9 cellular contexts compared by ENCODE assay signal in the genomic region with DNA sequence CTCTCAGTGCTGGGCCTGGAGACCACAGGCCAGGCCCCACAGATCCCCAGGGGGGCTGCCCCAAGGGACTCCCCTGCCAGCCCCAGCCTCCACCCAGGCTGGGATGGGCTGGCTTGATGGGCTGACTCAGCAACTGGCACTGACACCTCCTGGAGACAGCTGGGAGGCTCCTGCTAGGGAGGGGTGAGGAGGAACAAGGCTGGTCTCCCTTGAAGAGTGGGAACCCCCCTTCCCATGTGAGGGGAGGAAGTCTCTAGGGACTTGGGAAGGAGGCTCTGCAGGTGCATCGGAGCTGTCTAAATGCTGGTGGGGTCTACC. TPM values are rescaled to one million over a fixed set of nuclear protein-coding genes. Genes with fewer than 3 reads are reported as not detected.
DNase-seq lines count a peak whose midpoint lies in the region; ATAC-seq and TF ChIP-seq lines count a peak whose summit lies in the region.
"Had no signal": no experiment of that assay in that cellular context is flagged by ENCODE, and none has a peak within 500 bp of the region (broad histone marks: within the 10 kb centered on the region; RNA-seq: fewer than 3 reads in every experiment).

No MANE protein-coding gene starts in this region.

- no peaks in the 10 kb centered on the region for H3K27me3 ChIP-seq in CD4-positive, alpha-beta memory T cell (ENCODE audit: insufficient read depth, low read length)
- H3K27me3 ChIP-seq in HUES48 (ENCODE audit: control insufficient read depth, insufficient read depth, low read length) = no peaks in the 10 kb centered on the region
- no peaks in the 10 kb centered on the region for H3K27me3 ChIP-seq in mucosa of stomach (ENCODE audit: control insufficient read depth, insufficient read depth, low read length)
- H3K27me3 ChIP-seq: cardiac muscle cell had no signal

- H3K27ac ChIP-seq in CD4-positive, alpha-beta memory T cell (ENCODE audit: low read depth, low read length) = peak overlapping the region; percentile 65
- peak overlapping the region; percentile 91 for H3K27ac ChIP-seq in HUES48 (ENCODE audit: low read depth, low read length)
- peak overlapping the region; percentile 29 for H3K27ac ChIP-seq in adipose tissue (ENCODE audit: low read depth, low read length)
- H3K27ac ChIP-seq: cardiac muscle cell had no signal

- no peak for TF ChIP-seq CTCF in endothelial cell (IDR thresholded peaks at IDR 0.05; ENCODE audit: unreplicated experiment)

- ATAC-seq in HG02763 (IDR thresholded peaks at IDR 0.05; ENCODE audit: unreplicated experiment) = no peak

- H3K9ac ChIP-seq in HUES48 (ENCODE audit: low read depth, low read length) = no peak overlapping the region
- H3K9ac ChIP-seq in mucosa of stomach (ENCODE audit: low read length) = no peak overlapping the region

- H3K36me3 Mint-ChIP-seq in CD4-positive, alpha-beta memory T cell = peaks cover 10 to 33% of the 10 kb centered on the region in 2 donors
- H3K36me3 Mint-ChIP-seq in endothelial cell (ENCODE audit: low read depth, unreplicated experiment) = no peaks in the 10 kb centered on the region

- peak overlapping the region; percentile 84 to 93 (median 90) for H3K27ac Mint-ChIP-seq in CD4-positive, alpha-beta memory T cell
- H3K27ac Mint-ChIP-seq in endothelial cell (ENCODE audit: unreplicated experiment) = no peak overlapping the region

- peak overlapping the region; percentile 34 to 54 for H3K4me3 ChIP-seq in CD4-positive, alpha-beta memory T cell (ENCODE audit: low read length in 2 of 2)
- H3K4me3 ChIP-seq in HUES48 (ENCODE audit: low read depth, low read length) (no peak overlapping the region), mucosa of stomach (ENCODE audit: low read length) (peak overlapping the region; percentile 1)
- H3K4me3 ChIP-seq: cardiac muscle cell had no signal

- H3K27me3 Mint-ChIP-seq in CD4-positive, alpha-beta memory T cell = no peaks in the 10 kb centered on the region
- peaks cover 7% of the 10 kb centered on the region for H3K27me3 Mint-ChIP-seq in endothelial cell (ENCODE audit: unreplicated experiment)

- H3K9me3 Mint-ChIP-seq in CD4-positive, alpha-beta memory T cell = no peaks in the 10 kb centered on the region
- no peaks in the 10 kb centered on the region for H3K9me3 Mint-ChIP-seq in endothelial cell (ENCODE audit: unreplicated experiment)

- peaks cover 22% of the 10 kb centered on the region for H3K36me3 ChIP-seq in CD4-positive, alpha-beta memory T cell (ENCODE audit: insufficient read depth, low read length)
- H3K36me3 ChIP-seq in HUES48 (ENCODE audit: control insufficient read depth, insufficient read depth, low read length) = no peaks in the 10 kb centered on the region
- H3K36me3 ChIP-seq in mucosa of stomach (ENCODE audit: control insufficient read depth, insufficient read depth, low read length) = peaks cover 8% of the 10 kb centered on the region
- H3K36me3 ChIP-seq: cardiac muscle cell had no signal

- DNase-seq in CD4-positive, alpha-beta memory T cell = peak in 1 of 5 donors; percentile 56
- DNase-seq in endothelial cell (ENCODE audit: low spot score) (no peak), foreskin melanocyte (no peak), hippocampal formation (lab: John Stamatoyannopoulos, UW) (no peak)

- WGBS in adipose tissue, 3 donors = 41 to 90% (median 57%) methylated on average over 1 of the region's 1 CpG

- H3K4me3 Mint-ChIP-seq in CD4-positive, alpha-beta memory T cell = peak overlapping the region; percentile 74 to 90 (median 84)
- no peak overlapping the region for H3K4me3 Mint-ChIP-seq in endothelial cell (ENCODE audit: unreplicated experiment)

- peaks cover 42 to 89% (median 68%) of the 10 kb centered on the region in 4 donors for H3K4me1 Mint-ChIP-seq in CD4-positive, alpha-beta memory T cell
- peaks cover 9% of the 10 kb centered on the region for H3K4me1 Mint-ChIP-seq in endothelial cell (ENCODE audit: unreplicated experiment)

- H3K4me1 ChIP-seq in CD4-positive, alpha-beta memory T cell (ENCODE audit: insufficient read depth, low read length) = peaks cover 99% of the 10 kb centered on the region
- H3K4me1 ChIP-seq in HUES48 (ENCODE audit: control insufficient read depth, insufficient read depth, low read length) = peaks cover 48% of the 10 kb centered on the region
- peaks cover 74% of the 10 kb centered on the region for H3K4me1 ChIP-seq in mucosa of stomach (ENCODE audit: control insufficient read depth, insufficient read depth, low read length)

- POLR2A ChIA-PET in CD4-positive, alpha-beta memory T cell (lab: Charles Lee; ENCODE audit: partially characterized antibody) = interaction anchor here (1.1 to 20.4 kb wide), 7 partner anchors 10 to 114 kb away, joined by 3 to 489 read pairs (median 20); a partner anchor contains a TSS

- CTCF ChIA-PET in CD4-positive, alpha-beta memory T cell (lab: Charles Lee; ENCODE audit: partially characterized antibody) = interaction anchor here (0.9 to 9.4 kb wide), 15 partner anchors 8 to 103 kb away, joined by 3 to 128 read pairs (median 10); a partner anchor contains a TSS

- no peaks in the 10 kb centered on the region for H3K9me3 ChIP-seq in CD4-positive, alpha-beta memory T cell (ENCODE audit: control insufficient read depth in 1 of 2, low read length in 2 of 2)
- H3K9me3 ChIP-seq in HUES48 (ENCODE audit: control insufficient read depth, insufficient read depth, low read length) (no peaks in the 10 kb centered on the region), mucosa of stomach (ENCODE audit: control insufficient read depth, low read length) (no peaks in the 10 kb centered on the region)

- intact Hi-C loops in CD4-positive, alpha-beta memory T cell (cut with micrococcal nuclease) = loop anchor here (1.0 kb wide), 1 partner anchor 8 kb away; no protein-coding TSS in a partner anchor

RNA-seq across cellular contexts. Expression of a gene that starts 10.4 kb away (rescaled TPM):
- total RNA-seq in CD4-positive, alpha-beta memory T cell = 100 to 1,000 TPM; 202 to 209 TPM
- polyA plus RNA-seq in CD4-positive, alpha-beta memory T cell = 100 to 1,000 TPM; 324 to 448 TPM
- polyA plus RNA-seq in adipose tissue = 10 to 100 TPM; 18.7 to 45.0 (median 23.6) TPM
- total RNA-seq in endothelial cell (ENCODE audit: unreplicated experiment) = 30.5 TPM

RNA-seq across cellular contexts. Expression of a gene that starts 17.3 kb away (rescaled TPM):
- total RNA-seq in CD4-positive, alpha-beta memory T cell = 10 to 100 TPM; 60.0 to 70.3 TPM
- polyA plus RNA-seq in CD4-positive, alpha-beta memory T cell = 10 to 100 TPM; 11.9 to 19.1 TPM
- polyA plus RNA-seq in adipose tissue = 10 to 100 TPM; 23.3 to 32.7 (median 24.7) TPM
- total RNA-seq in endothelial cell (ENCODE audit: unreplicated experiment) = 50.1 TPM

RNA-seq across cellular contexts. Expression of a gene that starts 21.7 kb away (rescaled TPM):
- total RNA-seq in CD4-positive, alpha-beta memory T cell = 10 to 100 TPM; 23.2 to 25.9 TPM
- 10 to 100 TPM; 47.8 to 52.3 TPM for polyA plus RNA-seq in CD4-positive, alpha-beta memory T cell
- 1 to 10 TPM; 1.4 to 2.2 (median 1.7) TPM for polyA plus RNA-seq in adipose tissue
- 2.5 TPM for total RNA-seq in endothelial cell (ENCODE audit: unreplicated experiment)

RNA-seq across cellular contexts. Expression of a gene that starts 46.1 kb away (rescaled TPM):
- under 1 TPM in 1 of 2 experiments, not detected in 1; 0.23 TPM for total RNA-seq in CD4-positive, alpha-beta memory T cell
- not detected for polyA plus RNA-seq in CD4-positive, alpha-beta memory T cell
- 1 to 10 TPM in 2 of 3 donors, under 1 TPM in 1; 0.36 to 2.3 (median 1.3) TPM for polyA plus RNA-seq in adipose tissue
- not detected for total RNA-seq in endothelial cell (ENCODE audit: unreplicated experiment)
- total RNA-seq: cardiac muscle cell had no signal
- polyA plus RNA-seq: cardiac muscle cell had no signal

Comparison
In these comparisons a context has a peak if more than half of its experiments do, and no peak if none do; other contexts are left out.
1. H3K27ac ChIP-seq: peak in every context shown above with its lines; median percentile 91 in HUES48; 65 in CD4-positive, alpha-beta memory T cell; 29 in adipose tissue.